Comparison of ENCODE assay signal across 1 cellular context in the genomic region with DNA sequence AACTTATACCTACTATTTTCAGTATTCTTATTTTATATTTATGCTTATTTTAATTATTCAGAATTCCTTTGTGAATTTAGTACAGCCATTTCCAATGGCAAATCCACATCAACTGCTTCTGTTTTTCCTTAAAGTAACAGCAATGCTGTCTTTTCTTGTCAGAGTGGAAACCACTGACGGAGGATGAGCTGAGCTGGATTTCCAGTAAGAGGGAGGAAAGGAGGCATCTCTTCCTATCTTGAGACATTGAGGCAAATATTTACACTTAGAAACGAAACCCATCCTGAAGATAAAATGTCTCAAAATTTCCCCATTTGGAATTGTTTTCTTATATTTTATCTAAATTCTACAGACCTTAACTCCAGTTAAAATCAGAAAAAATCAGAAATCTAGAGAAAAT.
TF ChIP-seq lines count a peak whose summit lies in the region.

No MANE protein-coding gene starts in this region.

TF ChIP-seq in IMR-90, 13 proteins besides CTCF, POLR2A, EP300 and RAD21:
- TF ChIP-seq SMC3 (IDR thresholded peaks at IDR 0.05; ENCODE audit: low read depth, low read length) (no peak), MAFK (IDR thresholded peaks at IDR 0.05; ENCODE audit: low read depth, low read length) (no peak), RFX5 (IDR thresholded peaks at IDR 0.05; ENCODE audit: low read depth, low read length) (no peak), MXI1 (IDR thresholded peaks at IDR 0.05; ENCODE audit: borderline replicate concordance, low read depth, low read length) (no peak), RCOR1 (IDR thresholded peaks at IDR 0.05; ENCODE audit: insufficient replicate concordance, low read length) (no peak)
TF ChIP-seq in IMR-90: peak in this region for 0.
